24 cellular contexts compared by ENCODE assay signal in the genomic region with DNA sequence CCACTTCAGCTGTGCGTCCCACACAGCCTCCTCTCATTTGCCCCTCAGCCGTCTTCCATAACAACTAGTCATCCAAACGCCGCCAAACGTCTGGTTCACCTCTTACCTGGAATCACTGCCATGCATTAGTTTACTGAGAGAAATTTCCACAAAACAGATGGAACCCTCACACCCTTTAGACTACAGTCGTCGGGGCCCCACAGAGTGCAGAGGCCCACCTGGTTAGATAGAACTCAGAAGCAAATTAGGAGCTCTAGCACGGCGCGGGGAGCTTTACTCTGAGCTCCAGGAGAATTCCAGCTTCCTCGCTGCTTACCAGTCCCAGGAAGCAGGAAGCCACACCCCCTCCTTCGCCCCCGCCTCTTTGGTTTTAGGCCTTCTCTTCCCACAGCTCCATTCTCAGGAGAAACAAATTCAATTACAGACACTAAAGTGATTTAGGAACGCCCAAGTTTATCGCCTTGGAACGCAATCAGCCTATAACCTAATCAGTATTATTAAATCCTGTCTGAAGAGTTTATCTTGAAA. TPM values are rescaled to one million over a fixed set of nuclear protein-coding genes. Genes with fewer than 3 reads are reported as not detected.
"Had no signal": no experiment of that assay in that cellular context is flagged by ENCODE, and none has a peak within 500 bp of the region (broad histone marks: within the 10 kb centered on the region; RNA-seq: fewer than 3 reads in every experiment).

No MANE protein-coding gene starts in this region.

- DNase-seq: activated CD4-positive, alpha-beta T cell treated with anti-CD3 and anti-CD28 coated beads, Interleukin-2, amount 50 U/mL, for 48 hours; activated gamma-delta T cell; activated naive CD4-positive, alpha-beta T cell treated with anti-CD3 and anti-CD28 coated beads, Interleukin-2, amount 50 U/mL, for 16 hours; activated naive CD8-positive, alpha-beta T cell treated with anti-CD3 and anti-CD28 coated beads, Interleukin-2, amount 50 U/mL, for 24 hours; activated T-cell treated with anti-CD3 and anti-CD28 coated beads, Interleukin-2, amount 50 U/mL, for 72 hours; cerebellar nuclear complex; esophagus squamous epithelium; gastrocnemius medialis; natural killer cell; pancreas; right cardiac atrium; stomach; T-cell; transverse colon; uterus had no signal

- H3K36me3 ChIP-seq: esophagus squamous epithelium, gastrocnemius medialis, left lung, neutrophil, pancreas, stomach, suprapubic skin, transverse colon, uterus had no signal

- H3K4me1 ChIP-seq: esophagus squamous epithelium, gastrocnemius medialis, left lung, pancreas, suprapubic skin, uterus had no signal

- H3K27ac Mint-ChIP-seq: activated naive CD8-positive, alpha-beta T cell treated with anti-CD3 and anti-CD28 coated beads, Interleukin-2, amount 50 U/mL, for 24 hours; activated T-cell treated with anti-CD3 and anti-CD28 coated beads, Interleukin-2, amount 50 U/mL, for 72 hours; mesothelial cell of epicardium; natural killer cell; stimulated activated effector memory CD8-positive, alpha-beta T cell treated with anti-CD3 and anti-CD28 coated beads, Interleukin-12 subunit alpha, Interleukin-12 subunit beta, amount 100 ng/mL, for 72 hours; T-cell had no signal

- H3K27me3 Mint-ChIP-seq: activated naive CD8-positive, alpha-beta T cell treated with anti-CD3 and anti-CD28 coated beads, Interleukin-2, amount 50 U/mL, for 24 hours; T-cell had no signal

- H3K36me3 Mint-ChIP-seq: mesothelial cell of epicardium; natural killer cell; stimulated activated effector memory CD8-positive, alpha-beta T cell treated with anti-CD3 and anti-CD28 coated beads, Interleukin-12 subunit alpha, Interleukin-12 subunit beta, amount 100 ng/mL, for 72 hours; T-cell had no signal

- H3K9me3 Mint-ChIP-seq: activated naive CD8-positive, alpha-beta T cell treated with anti-CD3 and anti-CD28 coated beads, Interleukin-2, amount 50 U/mL, for 24 hours; activated T-cell treated with anti-CD3 and anti-CD28 coated beads, Interleukin-2, amount 50 U/mL, for 72 hours; mesothelial cell of epicardium; natural killer cell; stimulated activated effector memory CD8-positive, alpha-beta T cell treated with anti-CD3 and anti-CD28 coated beads, Interleukin-12 subunit alpha, Interleukin-12 subunit beta, amount 100 ng/mL, for 72 hours; T-cell had no signal

- H3K9me3 ChIP-seq: esophagus squamous epithelium, gastrocnemius medialis, left lung, neutrophil, pancreas, stomach, suprapubic skin, transverse colon, uterus had no signal

- H3K4me3 ChIP-seq: coronary artery, esophagus squamous epithelium, gastrocnemius medialis, left lung, lung, pancreas, stomach, suprapubic skin, transverse colon, uterus had no signal

- H3K27me3 ChIP-seq: gastrocnemius medialis, neutrophil, pancreas, uterus had no signal

- H3K4me3 Mint-ChIP-seq: activated naive CD8-positive, alpha-beta T cell treated with anti-CD3 and anti-CD28 coated beads, Interleukin-2, amount 50 U/mL, for 24 hours; activated T-cell treated with anti-CD3 and anti-CD28 coated beads, Interleukin-2, amount 50 U/mL, for 72 hours; mesothelial cell of epicardium; natural killer cell; stimulated activated effector memory CD8-positive, alpha-beta T cell treated with anti-CD3 and anti-CD28 coated beads, Interleukin-12 subunit alpha, Interleukin-12 subunit beta, amount 100 ng/mL, for 72 hours; T-cell had no signal

- H3K4me1 Mint-ChIP-seq: natural killer cell; stimulated activated effector memory CD8-positive, alpha-beta T cell treated with anti-CD3 and anti-CD28 coated beads, Interleukin-12 subunit alpha, Interleukin-12 subunit beta, amount 100 ng/mL, for 72 hours had no signal

- ATAC-seq: activated naive CD8-positive, alpha-beta T cell treated with anti-CD3 and anti-CD28 coated beads, Interleukin-2, amount 50 U/mL, for 24 hours; activated T-cell treated with anti-CD3 and anti-CD28 coated beads, Interleukin-2, amount 50 U/mL, for 72 hours; gastrocnemius medialis; left lung; natural killer cell; pancreas; right cardiac atrium; stimulated activated effector memory CD8-positive, alpha-beta T cell treated with anti-CD3 and anti-CD28 coated beads, Interleukin-12 subunit alpha, Interleukin-12 subunit beta, amount 100 ng/mL, for 72 hours; T-cell had no signal

- H3K27ac ChIP-seq: coronary artery, esophagus squamous epithelium, gastrocnemius medialis, left lung, neutrophil, pancreas, stomach, suprapubic skin, transverse colon, uterus had no signal

RNA-seq across cellular contexts. Expression of gene RNU2-63P, which starts 9.4 kb away (rescaled TPM):
- total RNA-seq: esophagus squamous epithelium, gastrocnemius medialis, kidney epithelial cell, left lung, pulmonary artery endothelial cell, stomach, suprapubic skin, transverse colon, uterus had no signal
- polyA plus RNA-seq: lung, pancreas, right cardiac atrium, stomach had no signal
